In genomic region chr19:984165-984967, GRCh38 we compare ENCODE assay signal across 8 cellular contexts. TPM values are rescaled to one million over a fixed set of nuclear protein-coding genes. Genes with fewer than 3 reads are reported as not detected.
DNase-seq lines count a peak whose midpoint lies in the region; ATAC-seq and TF ChIP-seq lines count a peak whose summit lies in the region.

TSS of gene WDR18 (plus strand) at chr19:984345. CDS start at chr19:984354, 9 bp downstream.

- H3K4me3 ChIP-seq in astrocyte of the cerebellum (ENCODE audit: low read depth, low read length) = peak within 1 kb of the TSS; percentile 95
- H3K4me3 ChIP-seq in hepatocyte = peak within 1 kb of the TSS; percentile 98
- peak within 1 kb of the TSS; percentile 89 for H3K4me3 ChIP-seq in retinal pigment epithelial cell (ENCODE audit: low read length)

- in situ Hi-C loops in astrocyte of the cerebellum (cut with HindIII; ENCODE audit: low sequenced_read_pairs) = no loop called here

- peak within 1 kb of the TSS; percentile 99 for H3K4me2 ChIP-seq in hepatocyte

- whole genome bisulfite sequencing in hepatocyte (ENCODE audit: low lambda C conversion rate, missing lambda C conversion rate) = under 1% methylated on average over 58 of the region's 78 CpGs

- H3K9me2 ChIP-seq in hepatocyte (replicated peaks; ENCODE audit: insufficient read depth) = no peaks in the 10 kb centered on the region

- H3K36me3 ChIP-seq in hepatocyte (replicated peaks; ENCODE audit: insufficient read depth, low read depth) = no peaks in the 10 kb centered on the region

- no peaks in the 10 kb centered on the region for H4K20me1 ChIP-seq in hepatocyte (ENCODE audit: insufficient read depth, poor library complexity, severe bottlenecking)

- H3K4me1 ChIP-seq in hepatocyte (ENCODE audit: insufficient read depth) = peaks cover 23% of the 10 kb centered on the region

- peak; percentile 100 for DNase-seq in GM10266 (ENCODE audit: extremely low spot score)
- DNase-seq in NCI-H187 treated with DMSO at 0.1 percent for 48 hours (lab: John Stamatoyannopoulos, UW) = peak; percentile 50
- peak; percentile 77 for DNase-seq in T-helper 22 cell (ENCODE audit: low read depth)
- DNase-seq in astrocyte of the cerebellum (ENCODE audit: low read depth) = peak; percentile 70
- peak; percentile 95 for DNase-seq in hepatocyte (ENCODE audit: low spot score)
- DNase-seq in retinal pigment epithelial cell (ENCODE audit: low read depth) = no peak

- H3K9me3 ChIP-seq in hepatocyte (ENCODE audit: low read depth) = no peaks in the 10 kb centered on the region

- peak within 1 kb of the TSS; percentile 97 for H2AFZ ChIP-seq in hepatocyte

- TF ChIP-seq CTCF in GM10266 (IDR thresholded peaks at IDR 0.05; ENCODE audit: control insufficient read depth, insufficient read depth, low read depth, missing control alignments) (peak; percentile 26), astrocyte of the cerebellum (IDR thresholded peaks at IDR 0.05; ENCODE audit: low read depth, low read length, missing control alignments) (no peak), hepatocyte (IDR thresholded peaks at IDR 0.05; ENCODE audit: poor library complexity) (no peak), retinal pigment epithelial cell (conservative IDR thresholded peaks at IDR 0.05; ENCODE audit: low read depth, low read length) (no peak)

- H3K27ac ChIP-seq in hepatocyte = peak within 1 kb of the TSS; percentile 90

- no peaks in the 10 kb centered on the region for H3K27me3 ChIP-seq in hepatocyte

- ATAC-seq in HG02759 (IDR thresholded peaks at IDR 0.05; ENCODE audit: unreplicated experiment) (peak; percentile 89), HG03039 (IDR thresholded peaks at IDR 0.05; ENCODE audit: unreplicated experiment) (no peak)

- H3K79me2 ChIP-seq in hepatocyte = peaks cover 16% of the 10 kb centered on the region

RNA-seq across cellular contexts. Expression of gene WDR18, which starts in this region (rescaled TPM):
- 57.8 and 60.0 TPM in 2 replicates for total RNA-seq in hepatocyte
- polyA plus RNA-seq in hepatocyte = 160 and 169 TPM in 2 replicates
